Comparison of ENCODE assay signal across 13 cellular contexts in genomic region chr19:49428547-49429451, GRCh38. TPM values are rescaled to one million over a fixed set of nuclear protein-coding genes. Genes with fewer than 3 reads are reported as not detected.
DNase-seq lines count a peak whose midpoint lies in the region; ATAC-seq and TF ChIP-seq lines count a peak whose summit lies in the region.
"Had no signal": no experiment of that assay in that cellular context is flagged by ENCODE, and none has a peak within 500 bp of the region (broad histone marks: within the 10 kb centered on the region; RNA-seq: fewer than 3 reads in every experiment).

No MANE protein-coding gene starts in this region.

- no peaks in the 10 kb centered on the region for H3K36me3 Mint-ChIP-seq in CD8-positive, alpha-beta T cell
- peaks cover 16% of the 10 kb centered on the region for H3K36me3 Mint-ChIP-seq in effector memory CD8-positive, alpha-beta T cell (ENCODE audit: insufficient read depth)
- H3K36me3 Mint-ChIP-seq in naive thymus-derived CD8-positive, alpha-beta T cell: peaks cover 0 to 11% (median 4%) of the 10 kb centered on the region in 3 donors

- H3K36me3 ChIP-seq in CD8-positive, alpha-beta T cell (ENCODE audit: insufficient read depth, low read length): no peaks in the 10 kb centered on the region
- H3K36me3 ChIP-seq in HAP-1 (replicated peaks): no peaks in the 10 kb centered on the region
- H3K36me3 ChIP-seq: tibial artery had no signal

- in situ Hi-C loops in HAP-1 (cut with MboI; ENCODE audit: low sequenced_read_pairs): no loop called here

- TF ChIP-seq CTCF in CD8-positive, alpha-beta T cell (IDR thresholded peaks at IDR 0.05): no peak

- no peaks in the 10 kb centered on the region for H3K9me3 Mint-ChIP-seq in CD8-positive, alpha-beta T cell
- no peaks in the 10 kb centered on the region for H3K9me3 Mint-ChIP-seq in effector memory CD8-positive, alpha-beta T cell
- peaks cover 0 to 5% (median 0%) of the 10 kb centered on the region in 9 donors for H3K9me3 Mint-ChIP-seq in naive thymus-derived CD8-positive, alpha-beta T cell

- H3K4me3 Mint-ChIP-seq in CD8-positive, alpha-beta T cell: peak overlapping the region; percentile 35
- H3K4me3 Mint-ChIP-seq in effector memory CD8-positive, alpha-beta T cell: peak overlapping the region; percentile 58 to 62
- peak overlapping the region in 9 of 10 donors; percentile 29 to 75 (median 60) for H3K4me3 Mint-ChIP-seq in naive thymus-derived CD8-positive, alpha-beta T cell

- H3K27me3 ChIP-seq in CD8-positive, alpha-beta T cell (ENCODE audit: insufficient read depth, low read length): peaks cover 53% of the 10 kb centered on the region
- H3K27me3 ChIP-seq in HAP-1 (ENCODE audit: low read depth): peaks cover 25% of the 10 kb centered on the region

- ATAC-seq in CD8-positive, alpha-beta T cell: no peak
- no peak for ATAC-seq in effector memory CD8-positive, alpha-beta T cell (replicated peaks)
- no peak for ATAC-seq in naive thymus-derived CD8-positive, alpha-beta T cell
- no peak for ATAC-seq in HG03045 (IDR thresholded peaks at IDR 0.05; ENCODE audit: unreplicated experiment)

- CTCF ChIA-PET in CD8-positive, alpha-beta T cell (lab: Charles Lee): interaction anchor here (1.1 to 2.3 kb wide), 3 partner anchors 11 to 37 kb away, joined by 3 to 7 read pairs (median 3); no protein-coding TSS in a partner anchor

- H3K4me1 Mint-ChIP-seq in CD8-positive, alpha-beta T cell (ENCODE audit: low read depth): peaks cover 57% of the 10 kb centered on the region
- H3K4me1 Mint-ChIP-seq in effector memory CD8-positive, alpha-beta T cell (ENCODE audit: low read depth in 2 of 2): peaks cover 36 to 38% of the 10 kb centered on the region in 2 donors
- H3K4me1 Mint-ChIP-seq in naive thymus-derived CD8-positive, alpha-beta T cell: peaks cover 44 to 64% (median 56%) of the 10 kb centered on the region in 4 donors

- DNase-seq in CD8-positive, alpha-beta T cell: no peak
- DNase-seq in HAP-1 (ENCODE audit: low spot score in 2 of 2): no peak
- no peak for DNase-seq in effector memory CD8-positive, alpha-beta T cell
- DNase-seq in naive thymus-derived CD8-positive, alpha-beta T cell: no peak
- no peak for DNase-seq in HT-29 (ENCODE audit: low spot score)
- DNase-seq in activated CD8-positive, alpha-beta memory T cell treated with anti-CD3 and anti-CD28 coated beads, Interleukin-2, amount 50 U/mL, for 48 hours: no peak
- no peak for DNase-seq in NCI-H226
- DNase-seq: COR-L47; NK-92 treated with Interleukin-12 subunit alpha and Interleukin-12 subunit beta, amount 100 ng/mL, for 24 hours; tibial artery had no signal

- intact Hi-C loops in CD8-positive, alpha-beta T cell (cut with DNase I, micrococcal nuclease): loop anchor here in 1 of 2 experiments (2.0 to 5.0 kb wide), 2 partner anchors 14 to 584 kb away; no protein-coding TSS in a partner anchor

- H3K27me3 Mint-ChIP-seq in CD8-positive, alpha-beta T cell (ENCODE audit: low read depth): peaks cover 79% of the 10 kb centered on the region
- peaks cover 88 to 100% of the 10 kb centered on the region in 2 donors for H3K27me3 Mint-ChIP-seq in effector memory CD8-positive, alpha-beta T cell
- peaks cover 60 to 97% (median 73%) of the 10 kb centered on the region in 5 donors for H3K27me3 Mint-ChIP-seq in naive thymus-derived CD8-positive, alpha-beta T cell

- POLR2A ChIA-PET in CD8-positive, alpha-beta T cell (lab: Charles Lee): interaction anchor here (0.6 to 1.5 kb wide), 2 partner anchors 8 to 14 kb away, joined by 3 read pairs; no protein-coding TSS in a partner anchor
- POLR2A ChIA-PET in naive thymus-derived CD8-positive, alpha-beta T cell (lab: Charles Lee): interaction anchor here (1.4 to 2.1 kb wide), 2 partner anchors 11 to 14 kb away, joined by 3 to 7 read pairs; no protein-coding TSS in a partner anchor

- H3K4me3 ChIP-seq in CD8-positive, alpha-beta T cell (ENCODE audit: low read depth, low read length): peak overlapping the region; percentile 39
- H3K4me3 ChIP-seq in HAP-1: peak overlapping the region; percentile 14; the same call in 1 of the 2 replicates
- H3K4me3 ChIP-seq: tibial artery had no signal

- H3K4me1 ChIP-seq in CD8-positive, alpha-beta T cell (ENCODE audit: insufficient read depth, low read length): peaks cover 44% of the 10 kb centered on the region
- peaks cover 9% of the 10 kb centered on the region for H3K4me1 ChIP-seq in HAP-1

- H3K27ac ChIP-seq in CD8-positive, alpha-beta T cell (ENCODE audit: low read depth, low read length): no peak overlapping the region
- H3K27ac ChIP-seq: tibial artery had no signal

- H3K27ac Mint-ChIP-seq in CD8-positive, alpha-beta T cell: no peak overlapping the region
- no peak overlapping the region for H3K27ac Mint-ChIP-seq in effector memory CD8-positive, alpha-beta T cell
- peak overlapping the region in 1 of 10 donors; percentile 53 for H3K27ac Mint-ChIP-seq in naive thymus-derived CD8-positive, alpha-beta T cell

- H3K9me3 ChIP-seq in CD8-positive, alpha-beta T cell (ENCODE audit: low read length): no peaks in the 10 kb centered on the region
- no peaks in the 10 kb centered on the region for H3K9me3 ChIP-seq in HAP-1
- H3K9me3 ChIP-seq: tibial artery had no signal

RNA-seq across cellular contexts. Expression of gene GFY, which starts 3.6 kb away (rescaled TPM):
- not detected for total RNA-seq in CD8-positive, alpha-beta T cell
- not detected for total RNA-seq in naive thymus-derived CD8-positive, alpha-beta T cell
- not detected for polyA plus RNA-seq in naive thymus-derived CD8-positive, alpha-beta T cell
- not detected in 2 replicates for total RNA-seq in HT-29 (2014; rRNA removed; shearing (Covaris generic))
- total RNA-seq: M059J, skeletal muscle tissue had no signal

RNA-seq across cellular contexts. Expression of gene PTH2, which starts 5.6 kb away (rescaled TPM):
- not detected for total RNA-seq in CD8-positive, alpha-beta T cell
- total RNA-seq in naive thymus-derived CD8-positive, alpha-beta T cell: not detected
- not detected for polyA plus RNA-seq in naive thymus-derived CD8-positive, alpha-beta T cell
- not detected in 2 replicates for total RNA-seq in HT-29 (2014; rRNA removed; shearing (Covaris generic))
- total RNA-seq: M059J, skeletal muscle tissue had no signal

RNA-seq across cellular contexts. Expression of gene SLC17A7, which starts 12.5 kb away (rescaled TPM):
- under 1 TPM in 1 of 2 experiments, not detected in 1; 0.11 TPM for total RNA-seq in CD8-positive, alpha-beta T cell
- under 1 TPM; 0.27 to 0.73 TPM for total RNA-seq in naive thymus-derived CD8-positive, alpha-beta T cell
- not detected for polyA plus RNA-seq in naive thymus-derived CD8-positive, alpha-beta T cell
- 0.13 and 0.18 TPM in 2 replicates for total RNA-seq in HT-29 (2014; rRNA removed; shearing (Covaris generic))
- total RNA-seq: M059J had no signal

RNA-seq across cellular contexts. Expression of gene PIH1D1, which starts 22.8 kb away (rescaled TPM):
- 100 to 1,000 TPM; 113 to 119 TPM for total RNA-seq in CD8-positive, alpha-beta T cell
- total RNA-seq in naive thymus-derived CD8-positive, alpha-beta T cell: 100 to 1,000 TPM; 157 to 179 TPM
- 10 to 100 TPM; 85.3 to 88.9 (median 86.7) TPM for polyA plus RNA-seq in naive thymus-derived CD8-positive, alpha-beta T cell
- total RNA-seq in HT-29 (2014; rRNA removed; shearing (Covaris generic)): 337 and 351 TPM in 2 replicates

RNA-seq across cellular contexts. Expression of gene ALDH16A1, which starts 24.2 kb away (rescaled TPM):
- total RNA-seq in CD8-positive, alpha-beta T cell: 10 to 100 TPM; 26.1 to 30.7 TPM
- 10 to 100 TPM; 44.3 to 44.4 TPM for total RNA-seq in naive thymus-derived CD8-positive, alpha-beta T cell
- 10 to 100 TPM; 28.3 to 38.0 (median 30.1) TPM for polyA plus RNA-seq in naive thymus-derived CD8-positive, alpha-beta T cell
- total RNA-seq in HT-29 (2014; rRNA removed; shearing (Covaris generic)): 214 and 224 TPM in 2 replicates
